Comparison of ENCODE assay signal across 1 cellular context in the genomic region with DNA sequence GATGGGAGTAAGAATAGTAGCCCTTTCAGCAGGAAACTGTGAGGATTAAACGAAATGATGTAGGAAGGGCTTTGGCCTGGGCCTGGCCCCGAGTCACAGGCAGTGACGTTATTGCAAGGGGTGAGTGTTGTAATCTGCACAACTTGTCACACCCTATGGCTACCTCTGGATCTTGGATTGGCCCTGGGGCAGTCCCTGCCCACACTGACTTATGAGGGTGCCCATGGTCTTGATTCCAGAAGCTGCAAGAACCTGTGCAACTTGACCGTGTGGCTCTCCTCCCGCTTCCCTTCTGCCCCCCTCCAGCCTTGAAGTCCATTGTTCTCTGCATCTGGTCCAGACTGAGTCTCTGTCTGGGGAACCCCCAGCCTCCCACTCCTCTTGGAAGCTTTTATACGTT.
TF ChIP-seq lines count a peak whose summit lies in the region.

No MANE protein-coding gene starts in this region.

TF ChIP-seq in endothelial cell of umbilical vein, 7 proteins besides CTCF, POLR2A, EP300 and RAD21:
- TF ChIP-seq MYC (IDR thresholded peaks at IDR 0.05; ENCODE audit: low read depth, low read length) (no peak), EZH2 (IDR thresholded peaks at IDR 0.05; ENCODE audit: borderline replicate concordance, low read depth, low read length, severe bottlenecking) (no peak), FOS (IDR thresholded peaks at IDR 0.05; ENCODE audit: borderline replicate concordance, insufficient read depth, low read length) (no peak), JUN (IDR thresholded peaks at IDR 0.05; ENCODE audit: borderline replicate concordance, insufficient read depth, insufficient read length, low read depth) (no peak), POLR2AphosphoS5 (IDR thresholded peaks at IDR 0.05; ENCODE audit: insufficient read depth, low read depth, low read length) (no peak), GATA2 (IDR thresholded peaks at IDR 0.05; ENCODE audit: insufficient read depth, insufficient read length, low read depth, low read length) (no peak)
- TF ChIP-seq, protein P1, sequence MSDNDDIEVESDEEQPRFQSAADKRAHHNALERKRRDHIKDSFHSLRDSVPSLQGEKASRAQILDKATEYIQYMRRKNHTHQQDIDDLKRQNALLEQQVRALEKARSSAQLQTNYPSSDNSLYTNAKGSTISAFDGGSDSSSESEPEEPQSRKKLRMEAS (IDR thresholded peaks at IDR 0.05; ENCODE audit: insufficient read depth, insufficient read length), result no peak
